Comparison of ENCODE assay signal across 8 cellular contexts in genomic region chr10:25011591-25011990, GRCh38. TPM values are rescaled to one million over a fixed set of nuclear protein-coding genes. Genes with fewer than 3 reads are reported as not detected.
"Had no signal": no experiment of that assay in that cellular context is flagged by ENCODE, and none has a peak within 500 bp of the region (broad histone marks: within the 10 kb centered on the region; RNA-seq: fewer than 3 reads in every experiment).

No MANE protein-coding gene starts in this region.

RNA-seq across cellular contexts. Expression of gene ENKUR, which starts 4.4 kb away (rescaled TPM):
- total RNA-seq: left cardiac atrium, left ventricle myocardium inferior, left ventricle myocardium superior, lower leg skin, mesenteric fat pad, myocyte had no signal
- polyA plus RNA-seq: mammary epithelial cell; naive thymus-derived CD4-positive, alpha-beta T cell had no signal
